Comparison of ENCODE assay signal across 8 cellular contexts in genomic region chr6:158230967-158231550, GRCh38.
A peak's percentile ranks its signal among the peaks of the same experiment; 100 is the strongest.
DNase-seq lines count a peak whose midpoint lies in the region; ATAC-seq, FAIRE-seq and TF ChIP-seq lines count a peak whose summit lies in the region.

No MANE protein-coding gene starts in this region.

- H3K27ac Mint-ChIP-seq in activated B cell treated with CpG ODN at 0.5 μM for 24 hours = peak overlapping the region; percentile 87

- WGBS in right cardiac atrium = 63% methylated on average over 15 of the region's 15 CpGs
- WGBS in small intestine, 3 donors = 67 to 73% (median 70%) methylated on average over 15 of the region's 15 CpGs

- no peaks in the 10 kb centered on the region for H3K9me3 Mint-ChIP-seq in activated B cell treated with CpG ODN at 0.5 μM for 24 hours

- intact Hi-C loops in activated B cell treated with CpG ODN at 0.5 μM for 24 hours (cut with micrococcal nuclease) (loop anchor here (5.0 kb wide), 1 partner anchor 576 kb away; no protein-coding TSS in a partner anchor), right cardiac atrium (cut with DNase I) (no loop called here)

- peak overlapping the region; percentile 94 for H3K27ac ChIP-seq in right cardiac atrium (ENCODE audit: low read length)
- H3K27ac ChIP-seq in small intestine (ENCODE audit: low read depth in 1 of 2, low read length in 1 of 2) = peak overlapping the region; percentile 86 to 98

- DNase-seq in HAP-1 (ENCODE audit: low spot score in 2 of 2) (no peak), activated B cell treated with CpG ODN at 0.5 μM for 24 hours (no peak), right cardiac atrium (no peak), small intestine (no peak), NCI-H187 (lab: John Stamatoyannopoulos, UW) (no peak), NCI-H1417 treated with DMSO at 0.1 percent for 48 hours (lab: John Stamatoyannopoulos, UW) (no peak), foreskin melanocyte (no peak)
- no peak for DNase-seq in effector CD4-positive, alpha-beta T cell

- no peak for ATAC-seq in activated B cell treated with CpG ODN at 0.5 μM for 24 hours (ENCODE audit: low read depth)
- no peak for ATAC-seq in right cardiac atrium

- H3K36me3 ChIP-seq in HAP-1 (replicated peaks) (no peaks in the 10 kb centered on the region), small intestine (ENCODE audit: control insufficient read depth in 2 of 2, insufficient read depth in 2 of 2, low read length in 2 of 2) (no peaks in the 10 kb centered on the region)

- in situ Hi-C loops in HAP-1 (cut with MboI; ENCODE audit: low sequenced_read_pairs) = no loop called here

- peak overlapping the region; percentile 92 for H3K4me3 Mint-ChIP-seq in activated B cell treated with CpG ODN at 0.5 μM for 24 hours

- peaks cover 9% of the 10 kb centered on the region; the same call in 1 of the 2 replicates for H3K4me1 ChIP-seq in HAP-1
- H3K4me1 ChIP-seq in right cardiac atrium (ENCODE audit: control insufficient read depth, insufficient read depth, low read length) = peaks cover 6% of the 10 kb centered on the region
- H3K4me1 ChIP-seq in small intestine (ENCODE audit: control insufficient read depth in 2 of 2, insufficient read depth in 1 of 2, low read depth in 1 of 2, low read length in 1 of 2) = peaks cover 0 to 3% of the 10 kb centered on the region in 2 donors

- H3K27me3 Mint-ChIP-seq in activated B cell treated with CpG ODN at 0.5 μM for 24 hours = no peaks in the 10 kb centered on the region

- FAIRE-seq in small intestine (lab: Jason Lieb, UNC) = no peak

- peaks cover 10% of the 10 kb centered on the region for H3K36me3 Mint-ChIP-seq in activated B cell treated with CpG ODN at 0.5 μM for 24 hours (ENCODE audit: low read depth)

- H3K4me1 Mint-ChIP-seq in activated B cell treated with CpG ODN at 0.5 μM for 24 hours = peaks cover 30% of the 10 kb centered on the region

- POLR2A ChIA-PET in activated B cell treated with CpG ODN at 0.5 μM for 24 hours (lab: Charles Lee) = interaction anchor here (0.7 kb wide), 1 partner anchor 287 kb away, joined by 3 read pairs; no protein-coding TSS in a partner anchor

- H3K4me3 ChIP-seq in HAP-1 (peak overlapping the region; percentile 40), right cardiac atrium (ENCODE audit: low read length) (peak overlapping the region; percentile 84), small intestine (ENCODE audit: low read depth in 1 of 2, low read length in 2 of 2) (peak overlapping the region; percentile 91 to 99)

- no peaks in the 10 kb centered on the region for H3K9me3 ChIP-seq in HAP-1
- H3K9me3 ChIP-seq in right cardiac atrium (ENCODE audit: control insufficient read depth, low read length) = no peaks in the 10 kb centered on the region
- H3K9me3 ChIP-seq in small intestine (ENCODE audit: control insufficient read depth, low read depth) = no peaks in the 10 kb centered on the region

- H3K27me3 ChIP-seq in HAP-1 (ENCODE audit: low read depth) (no peaks in the 10 kb centered on the region), right cardiac atrium (ENCODE audit: control insufficient read depth, insufficient read depth) (no peaks in the 10 kb centered on the region), small intestine (ENCODE audit: control insufficient read depth in 2 of 2, insufficient read depth in 2 of 2, low read length in 2 of 2) (no peaks in the 10 kb centered on the region)

- no peak for TF ChIP-seq CTCF in activated B cell treated with CpG ODN at 0.5 μM for 24 hours (IDR thresholded peaks at IDR 0.05)

- CTCF ChIA-PET in activated B cell treated with CpG ODN at 0.5 μM for 24 hours (lab: Charles Lee) = interaction anchor here (0.7 to 1.4 kb wide), 2 partner anchors 10 to 334 kb away, joined by 3 to 7 read pairs; no protein-coding TSS in a partner anchor

Comparison
In these comparisons a context has a peak if more than half of its experiments do, and no peak if none do; other contexts are left out.
1. H3K4me3 ChIP-seq: peak in every context shown above with its lines; median percentile 95 in small intestine; 84 in right cardiac atrium; 40 in HAP-1.